Comparison of ENCODE assay signal across 10 cellular contexts in the genomic region with DNA sequence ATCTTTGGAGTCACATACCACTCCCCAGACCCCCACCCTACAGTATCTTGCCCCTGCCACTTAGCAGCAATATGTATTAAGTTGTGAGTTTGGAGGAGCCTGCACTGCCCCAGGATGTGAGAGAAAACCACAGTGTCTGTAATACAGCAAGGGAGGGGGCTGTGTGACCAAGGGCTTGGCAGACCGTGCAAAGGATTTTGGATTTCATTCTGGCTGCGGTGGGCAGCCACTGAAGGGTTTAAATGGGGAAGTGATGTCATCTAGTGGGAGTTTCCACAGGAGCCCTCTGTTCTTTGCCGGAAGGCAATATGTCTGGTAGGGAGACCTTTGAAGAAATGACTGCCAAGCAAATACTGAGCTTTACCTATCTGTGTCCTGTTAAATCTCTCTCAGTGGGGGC.
DNase-seq lines count a peak whose midpoint lies in the region; ATAC-seq and TF ChIP-seq lines count a peak whose summit lies in the region.
"Had no signal": no experiment of that assay in that cellular context is flagged by ENCODE, and none has a peak within 500 bp of the region (broad histone marks: within the 10 kb centered on the region; RNA-seq: fewer than 3 reads in every experiment).

No MANE protein-coding gene starts in this region.

- no peaks in the 10 kb centered on the region for H4K20me1 ChIP-seq in hepatocyte (ENCODE audit: insufficient read depth, poor library complexity, severe bottlenecking)

- no peaks in the 10 kb centered on the region for H3K79me2 ChIP-seq in hepatocyte

- ATAC-seq in HG02852 (IDR thresholded peaks at IDR 0.05; ENCODE audit: unreplicated experiment): peak; percentile 85
- no peak for ATAC-seq in body of pancreas
- ATAC-seq: Panc1 had no signal

- no peaks in the 10 kb centered on the region for H3K36me3 Mint-ChIP-seq in osteocyte (ENCODE audit: unreplicated experiment)

- H3K9me3 ChIP-seq in body of pancreas (no peaks in the 10 kb centered on the region), hepatocyte (ENCODE audit: low read depth) (no peaks in the 10 kb centered on the region)

- intact Hi-C loops in body of pancreas (cut with DNase I): no loop called here

- H2AFZ ChIP-seq in hepatocyte: no peak overlapping the region

- peaks cover 7% of the 10 kb centered on the region for H3K27me3 Mint-ChIP-seq in osteocyte (ENCODE audit: unreplicated experiment)

- TF ChIP-seq POLR2A in body of pancreas (IDR thresholded peaks at IDR 0.05): no peak

- no peak for TF ChIP-seq CTCF in osteocyte (IDR thresholded peaks at IDR 0.05)
- TF ChIP-seq CTCF in body of pancreas (IDR thresholded peaks at IDR 0.05): no peak
- TF ChIP-seq CTCF in hepatocyte (IDR thresholded peaks at IDR 0.05; ENCODE audit: poor library complexity): no peak

- H3K4me1 ChIP-seq in body of pancreas (no peaks in the 10 kb centered on the region), hepatocyte (ENCODE audit: insufficient read depth) (no peaks in the 10 kb centered on the region)

- no peaks in the 10 kb centered on the region for H3K36me3 ChIP-seq in body of pancreas (replicated peaks in 1 of 2; ENCODE audit: insufficient read depth in 1 of 2, low read depth in 2 of 2)
- no peaks in the 10 kb centered on the region for H3K36me3 ChIP-seq in hepatocyte (replicated peaks; ENCODE audit: insufficient read depth, low read depth)

- H3K27ac ChIP-seq in body of pancreas: no peak overlapping the region
- H3K27ac ChIP-seq in hepatocyte: no peak overlapping the region

- H3K9me2 ChIP-seq in hepatocyte (replicated peaks; ENCODE audit: insufficient read depth): no peaks in the 10 kb centered on the region

- no peak overlapping the region for H3K27ac Mint-ChIP-seq in osteocyte (ENCODE audit: unreplicated experiment)

- no peaks in the 10 kb centered on the region for H3K4me1 Mint-ChIP-seq in osteocyte (ENCODE audit: unreplicated experiment)

- H3K9me3 Mint-ChIP-seq in osteocyte (ENCODE audit: unreplicated experiment): no peaks in the 10 kb centered on the region

- H3K4me3 Mint-ChIP-seq in osteocyte (ENCODE audit: unreplicated experiment): no peak overlapping the region

- H3K4me3 ChIP-seq in body of pancreas: no peak overlapping the region
- no peak overlapping the region for H3K4me3 ChIP-seq in hepatocyte

- DNase-seq in GM19240 (ENCODE audit: insufficient read length, low spot score) (peak; percentile 3), M059J (ENCODE audit: low read depth) (peak; percentile 67), osteocyte (ENCODE audit: extremely low spot score, unreplicated experiment) (peak; percentile 46), superior temporal gyrus (ENCODE audit: extremely low spot score) (no peak), body of pancreas (no peak), T-helper 9 cell (no peak), hepatocyte (ENCODE audit: low spot score) (no peak)
- DNase-seq: central memory CD4-positive, alpha-beta T cell had no signal

- 74 to 89% methylated on average over 3 of the region's 3 CpGs for WGBS in body of pancreas, 2 donors
- 77% methylated on average over 3 of the region's 3 CpGs for whole genome bisulfite sequencing in hepatocyte (ENCODE audit: low lambda C conversion rate, missing lambda C conversion rate)

- H3K27me3 ChIP-seq in body of pancreas (no peaks in the 10 kb centered on the region), hepatocyte (no peaks in the 10 kb centered on the region)

- H3K4me2 ChIP-seq in hepatocyte: no peak overlapping the region

Comparison
In these comparisons a context has a peak if more than half of its experiments do, and no peak if none do; other contexts are left out.
1. DNase-seq: peak in GM19240 (single experiment), M059J (single experiment) and osteocyte (single experiment); none in superior temporal gyrus (single experiment), body of pancreas (0 of 4), T-helper 9 cell (single experiment) and hepatocyte (single experiment).